Comparison of ENCODE assay signal across 1 cellular context in the genomic region with DNA sequence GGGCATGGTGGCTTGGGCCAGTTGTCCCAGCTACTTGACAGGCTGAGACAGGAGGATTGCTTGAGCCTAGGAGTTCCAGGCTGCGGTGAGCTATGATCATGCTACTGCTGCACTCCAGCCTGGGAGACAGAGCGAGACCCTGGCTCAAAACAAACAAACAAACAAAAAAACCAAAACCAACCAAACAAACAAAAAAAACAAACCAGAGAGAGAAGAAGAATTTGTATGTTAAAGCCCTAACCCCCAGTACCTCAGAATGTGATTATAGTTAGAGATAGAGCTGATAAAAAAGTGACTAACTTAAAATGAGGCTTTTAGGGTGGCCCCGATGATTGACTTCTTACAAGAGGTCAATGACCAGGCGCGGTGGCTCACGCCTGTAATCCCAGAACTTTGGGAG.
TF ChIP-seq lines count a peak whose summit lies in the region.

No MANE protein-coding gene starts in this region.

TF ChIP-seq in GM12891, 5 proteins besides CTCF, POLR2A, EP300 and RAD21:
- TF ChIP-seq TAF1 (IDR thresholded peaks at IDR 0.05; ENCODE audit: low read depth, low read length) = no peak
- TF ChIP-seq SPI1 (IDR thresholded peaks at IDR 0.05; ENCODE audit: low read depth, low read length) = no peak
- no peak for TF ChIP-seq PAX5 (IDR thresholded peaks at IDR 0.05; ENCODE audit: insufficient read depth, low read length, severe bottlenecking)
- TF ChIP-seq POU2F2 (IDR thresholded peaks at IDR 0.05; ENCODE audit: low read depth, low read length) = no peak
- TF ChIP-seq POLR2AphosphoS5 (IDR thresholded peaks at IDR 0.05; ENCODE audit: low read depth, low read length) = no peak
